In genomic region chr18:48612511-48612910, GRCh38 we compare ENCODE assay signal across 17 cellular contexts.
"Had no signal": no experiment of that assay in that cellular context is flagged by ENCODE, and none has a peak within 500 bp of the region (broad histone marks: within the 10 kb centered on the region; RNA-seq: fewer than 3 reads in every experiment).

No MANE protein-coding gene starts in this region.

- H3K4me1 Mint-ChIP-seq: activated naive CD8-positive, alpha-beta T cell treated with anti-CD3 and anti-CD28 coated beads for 36 hours had no signal

- H3K36me3 ChIP-seq: esophagus squamous epithelium, gastrocnemius medialis, transverse colon had no signal

- H3K27ac Mint-ChIP-seq: activated CD4-positive, alpha-beta memory T cell treated with anti-CD3 and anti-CD28 coated beads for 36 hours; activated naive CD8-positive, alpha-beta T cell treated with anti-CD3 and anti-CD28 coated beads for 36 hours; memory B cell; natural killer cell treated with Interleukin-12 subunit alpha and Interleukin-12 subunit beta and Interleukin-15 and Interleukin-18, amount 100 ng/mL, for 72 hours had no signal

- H3K4me3 Mint-ChIP-seq: activated CD4-positive, alpha-beta memory T cell treated with anti-CD3 and anti-CD28 coated beads for 36 hours; activated naive CD8-positive, alpha-beta T cell treated with anti-CD3 and anti-CD28 coated beads for 36 hours; memory B cell; natural killer cell treated with Interleukin-12 subunit alpha and Interleukin-12 subunit beta and Interleukin-15 and Interleukin-18, amount 100 ng/mL, for 72 hours had no signal

- H3K27me3 ChIP-seq: body of pancreas, esophagus squamous epithelium, gastrocnemius medialis, transverse colon had no signal

- ATAC-seq: body of pancreas; gastrocnemius medialis; left colon; natural killer cell treated with Interleukin-12 subunit alpha and Interleukin-12 subunit beta and Interleukin-15 and Interleukin-18, amount 100 ng/mL, for 72 hours had no signal

- H3K9me3 ChIP-seq: body of pancreas, esophagus squamous epithelium, gastrocnemius medialis, SK-N-SH, transverse colon had no signal

- H3K27ac ChIP-seq: body of pancreas, gastrocnemius medialis, parathyroid adenoma had no signal

- H3K27me3 Mint-ChIP-seq: activated CD4-positive, alpha-beta memory T cell treated with anti-CD3 and anti-CD28 coated beads for 36 hours; activated naive CD8-positive, alpha-beta T cell treated with anti-CD3 and anti-CD28 coated beads for 36 hours; memory B cell; natural killer cell treated with Interleukin-12 subunit alpha and Interleukin-12 subunit beta and Interleukin-15 and Interleukin-18, amount 100 ng/mL, for 72 hours had no signal

- H3K4me3 ChIP-seq: body of pancreas, esophagus squamous epithelium, gastrocnemius medialis, transverse colon had no signal

- DNase-seq: activated CD4-positive, alpha-beta memory T cell treated with anti-CD3 and anti-CD28 coated beads for 36 hours; activated CD4-positive, alpha-beta T cell treated with anti-CD3 and anti-CD28 coated beads for 48 hours; activated naive CD4-positive, alpha-beta T cell treated with Interleukin-2 at 50 U/mL for 16 hours; activated naive CD8-positive, alpha-beta T cell treated with anti-CD3 and anti-CD28 coated beads for 36 hours; activated T-cell treated with anti-CD3 and anti-CD28 coated beads, Interleukin-2, amount 50 U/mL, for 48 hours; body of pancreas; esophagus squamous epithelium; gastrocnemius medialis; head of caudate nucleus; left colon; stimulated activated CD8-positive, alpha-beta memory T cell treated with anti-CD3 and anti-CD28 coated beads, Interleukin-4, amount 100 ng/mL, for 48 hours; stimulated activated naive CD4-positive, alpha-beta T cell; transverse colon had no signal

- H3K36me3 Mint-ChIP-seq: activated CD4-positive, alpha-beta memory T cell treated with anti-CD3 and anti-CD28 coated beads for 36 hours; activated naive CD8-positive, alpha-beta T cell treated with anti-CD3 and anti-CD28 coated beads for 36 hours; memory B cell; natural killer cell treated with Interleukin-12 subunit alpha and Interleukin-12 subunit beta and Interleukin-15 and Interleukin-18, amount 100 ng/mL, for 72 hours had no signal

- H3K9me3 Mint-ChIP-seq: activated CD4-positive, alpha-beta memory T cell treated with anti-CD3 and anti-CD28 coated beads for 36 hours; activated naive CD8-positive, alpha-beta T cell treated with anti-CD3 and anti-CD28 coated beads for 36 hours; memory B cell; natural killer cell treated with Interleukin-12 subunit alpha and Interleukin-12 subunit beta and Interleukin-15 and Interleukin-18, amount 100 ng/mL, for 72 hours had no signal
